In the genomic region with DNA sequence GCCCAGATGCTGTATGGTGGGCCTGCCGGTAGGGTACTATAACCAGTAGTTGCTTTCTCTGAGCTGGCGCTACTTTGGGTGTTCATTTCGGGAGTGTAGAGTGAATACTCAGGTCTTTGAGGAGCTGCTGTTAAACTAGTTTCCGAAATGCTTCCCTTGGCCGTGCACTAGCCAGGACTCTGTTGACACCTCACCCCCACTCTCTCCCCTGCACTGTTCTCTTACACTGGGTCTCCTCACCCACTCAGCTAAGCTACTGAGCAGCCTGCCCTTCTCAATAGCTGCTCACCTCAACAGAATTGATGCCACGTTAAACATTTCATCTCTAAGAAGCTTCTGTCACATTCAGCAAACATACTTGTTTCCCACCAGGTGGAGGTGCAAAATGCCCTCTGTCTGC, we compare ENCODE assay signal across 12 cellular contexts.
"Had no signal": no experiment of that assay in that cellular context is flagged by ENCODE, and none has a peak within 500 bp of the region (broad histone marks: within the 10 kb centered on the region; RNA-seq: fewer than 3 reads in every experiment).

No MANE protein-coding gene starts in this region.

- H3K36me3 ChIP-seq: neural progenitor cell, pancreas, spleen had no signal

- H3K4me1 ChIP-seq: neural progenitor cell, pancreas, spleen had no signal

- H3K4me3 ChIP-seq: neural progenitor cell, spleen had no signal

- DNase-seq: activated CD4-positive, alpha-beta memory T cell treated with anti-CD3 and anti-CD28 coated beads, Interleukin-2, amount 10 ng/mL, durations not matched to agents 7 days and 5 days; activated gamma-delta T cell treated with Interleukin-2 at 50 U/mL for 16 hours; activated naive CD8-positive, alpha-beta T cell treated with anti-CD3 and anti-CD28 coated beads for 36 hours; activated T-cell treated with anti-CD3 and anti-CD28 coated beads, Interleukin-2, amount 50 U/mL, for 72 hours; pancreas; spleen; stimulated activated CD4-positive, alpha-beta T cell treated with anti-CD3 and anti-CD28 coated beads, Interleukin-2, amount 100 ng/mL, for 24 hours; stimulated activated naive CD4-positive, alpha-beta T cell treated with Interleukin-2 at 50 U/mL for 16 hours; T-helper 9 cell had no signal

- ATAC-seq: activated T-cell treated with anti-CD3 and anti-CD28 coated beads, Interleukin-2, amount 50 U/mL, for 72 hours; left lobe of liver; pancreas had no signal

- H3K9me3 ChIP-seq: pancreas, spleen had no signal

- H3K27me3 ChIP-seq: neural progenitor cell, pancreas, spleen had no signal

- H3K27ac ChIP-seq: neural progenitor cell, spleen, VCaP had no signal
